12 cellular contexts compared by ENCODE assay signal in genomic region chr7:30888783-30889182, GRCh38. TPM values are rescaled to one million over a fixed set of nuclear protein-coding genes. Genes with fewer than 3 reads are reported as not detected.
DNase-seq lines count a peak whose midpoint lies in the region; ATAC-seq and TF ChIP-seq lines count a peak whose summit lies in the region.
"Had no signal": no experiment of that assay in that cellular context is flagged by ENCODE, and none has a peak within 500 bp of the region (broad histone marks: within the 10 kb centered on the region; RNA-seq: fewer than 3 reads in every experiment).

No MANE protein-coding gene starts in this region.

- H3K27me3 Mint-ChIP-seq in brain, result peaks cover 5% of the 10 kb centered on the region
- H3K27me3 Mint-ChIP-seq in activated CD4-positive, alpha-beta T cell treated with anti-CD3 and anti-CD28 coated beads, Interleukin-2, amount 10 ng/mL, durations not matched to agents 24 days and 14 days, result peaks cover 3% of the 10 kb centered on the region

- H3K4me3 Mint-ChIP-seq in brain, result no peak overlapping the region
- H3K4me3 Mint-ChIP-seq in activated CD4-positive, alpha-beta T cell treated with anti-CD3 and anti-CD28 coated beads, Interleukin-2, amount 10 ng/mL, durations not matched to agents 24 days and 14 days, result no peak overlapping the region

- peak overlapping the region in 4 of 5 experiments; percentile 34 to 88 (median 58) for H3K27ac Mint-ChIP-seq in brain
- no peak overlapping the region for H3K27ac Mint-ChIP-seq in activated CD4-positive, alpha-beta T cell treated with anti-CD3 and anti-CD28 coated beads, Interleukin-2, amount 10 ng/mL, durations not matched to agents 24 days and 14 days

- no peaks in the 10 kb centered on the region for H3K36me3 ChIP-seq in colonic mucosa
- H3K36me3 ChIP-seq: BLaER1 had no signal

- peaks cover 52% of the 10 kb centered on the region for H3K4me1 Mint-ChIP-seq in brain
- no peaks in the 10 kb centered on the region for H3K4me1 Mint-ChIP-seq in activated CD4-positive, alpha-beta T cell treated with anti-CD3 and anti-CD28 coated beads, Interleukin-2, amount 10 ng/mL, durations not matched to agents 24 days and 14 days

- no peaks in the 10 kb centered on the region for H3K4me1 ChIP-seq in colonic mucosa

- no peaks in the 10 kb centered on the region for H3K36me3 Mint-ChIP-seq in brain
- H3K36me3 Mint-ChIP-seq in activated CD4-positive, alpha-beta T cell treated with anti-CD3 and anti-CD28 coated beads, Interleukin-2, amount 10 ng/mL, durations not matched to agents 24 days and 14 days (ENCODE audit: low read depth), result no peaks in the 10 kb centered on the region

- no peak overlapping the region for H3K4me3 ChIP-seq in colonic mucosa
- H3K4me3 ChIP-seq: BLaER1, SK-N-MC had no signal

- intact Hi-C loops in colonic mucosa (cut with DNase I), result no loop called here
- intact Hi-C loops in activated CD4-positive, alpha-beta T cell treated with anti-CD3 and anti-CD28 coated beads, Interleukin-2, amount 10 ng/mL, durations not matched to agents 24 days and 14 days (cut with micrococcal nuclease), result no loop called here

- H3K27ac ChIP-seq in colonic mucosa, result no peak overlapping the region
- H3K27ac ChIP-seq: BLaER1, HL-60, SK-N-MC had no signal

- H3K9ac ChIP-seq in colonic mucosa (ENCODE audit: low read depth in 2 of 2, low read length in 2 of 2), result no peak overlapping the region
- H3K9ac ChIP-seq: BLaER1 had no signal

- ATAC-seq in GM18517 (IDR thresholded peaks at IDR 0.05; ENCODE audit: unreplicated experiment), result no peak

- DNase-seq in A172 (ENCODE audit: low spot score) (peak; percentile 95), HT1080 (ENCODE audit: low read depth) (peak; percentile 74), kidney glomerular epithelial cell (lab: John Stamatoyannopoulos, UW) (peak; percentile 58), colonic mucosa (no peak), NCI-H1105 (lab: John Stamatoyannopoulos, UW) (no peak)
- DNase-seq in activated CD4-positive, alpha-beta T cell treated with anti-CD3 and anti-CD28 coated beads, Interleukin-2, amount 10 ng/mL, durations not matched to agents 24 days and 14 days, result no peak
- DNase-seq: activated effector memory CD4-positive, alpha-beta T cell treated with Interleukin-2 at 50 U/mL for 16 hours had no signal

- no peaks in the 10 kb centered on the region for H3K27me3 ChIP-seq in colonic mucosa
- H3K27me3 ChIP-seq: BLaER1 had no signal

- TF ChIP-seq CTCF in brain (conservative IDR thresholded peaks at IDR 0.05) (no peak), colonic mucosa (IDR thresholded peaks at IDR 0.05) (no peak)

- peaks cover 0 to 6% (median 3%) of the 10 kb centered on the region in 5 experiments for H3K9me3 Mint-ChIP-seq in brain
- H3K9me3 Mint-ChIP-seq in activated CD4-positive, alpha-beta T cell treated with anti-CD3 and anti-CD28 coated beads, Interleukin-2, amount 10 ng/mL, durations not matched to agents 24 days and 14 days, result no peaks in the 10 kb centered on the region

- H3K9me3 ChIP-seq in colonic mucosa, result no peaks in the 10 kb centered on the region

RNA-seq across cellular contexts. Expression of gene AQP1, which starts 22.9 kb away (rescaled TPM):
- 25.1 and 25.9 TPM in 2 replicates for total RNA-seq in A172 (2014; rRNA removed; shearing (Covaris generic))
- 0.10 TPM in 1 of 2 replicates, not detected in the other for total RNA-seq in HT1080 (2014; rRNA removed; shearing (Covaris generic))
- 0.12 TPM in 2 replicates for polyA plus RNA-seq in HT1080 (2015; cell fraction: cytosol; rRNA removed)
- polyA plus RNA-seq in HT1080 (2015; cell fraction: nucleus; rRNA removed), result 0.07 and 0.40 TPM in 2 replicates
- polyA plus RNA-seq in brain (ENCODE audit: insufficient read depth, low read depth, low replicate concordance), result 144 TPM
- 10 to 100 TPM; 33.9 to 47.4 TPM for total RNA-seq in colonic mucosa
- not detected in 2 replicates for total RNA-seq in activated CD4-positive, alpha-beta T cell treated with anti-CD3 and anti-CD28 coated beads, Interleukin-2, amount 10 ng/mL, durations not matched to agents 24 days and 14 days

Comparison
In these comparisons a context has a peak if more than half of its experiments do, and no peak if none do; other contexts are left out.
1. DNase-seq: peak in A172 (single experiment), HT1080 (single experiment) and kidney glomerular epithelial cell (single experiment); none in colonic mucosa (single experiment), activated CD4-positive, alpha-beta T cell treated with anti-CD3 and anti-CD28 coated beads, Interleukin-2, amount 10 ng/mL, durations not matched to agents 24 days and 14 days (single experiment) and NCI-H1105 (single experiment).
2. RNA of gene AQP1, which starts 22.9 kb away (total RNA-seq): 33.9 to 47.4 TPM in colonic mucosa and 25.1 to 25.9 TPM in A172; 0.10 TPM in HT1080 and not detected in activated CD4-positive, alpha-beta T cell treated with anti-CD3 and anti-CD28 coated beads, Interleukin-2, amount 10 ng/mL, durations not matched to agents 24 days and 14 days; every median in the first group is over 10 times any median in the second.